In the genomic region with DNA sequence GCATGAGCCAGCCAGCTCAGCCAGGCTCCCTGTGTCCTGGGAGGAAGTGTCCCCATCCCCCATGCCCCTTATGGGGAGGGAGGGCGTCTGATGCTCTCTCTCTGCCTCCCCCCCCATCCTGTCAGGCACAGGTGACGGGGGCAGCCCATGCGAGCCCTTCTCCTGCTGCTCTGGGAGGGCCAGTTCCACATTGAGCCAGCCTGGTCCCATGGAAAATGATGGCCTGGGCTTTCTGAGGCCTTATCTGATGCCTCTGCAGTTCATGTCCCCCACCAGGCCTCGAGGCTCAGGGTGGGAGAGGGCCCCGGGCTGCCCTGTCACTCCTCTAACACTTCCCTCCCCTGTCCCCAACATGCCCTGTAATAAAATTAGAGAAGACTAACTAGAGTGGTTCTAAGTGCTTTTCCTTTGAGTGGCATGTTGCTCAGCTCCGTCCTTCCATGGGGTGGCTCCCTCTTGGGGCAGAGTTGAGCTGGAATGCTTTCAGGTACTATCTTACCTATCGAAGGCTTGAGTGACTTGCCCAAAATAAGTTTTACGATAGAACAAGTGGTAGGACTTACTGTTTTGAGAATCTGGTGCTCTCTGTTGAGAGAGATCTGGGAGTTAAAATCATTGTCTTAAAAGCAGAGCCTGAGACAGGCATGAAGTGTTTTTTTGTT, we compare ENCODE assay signal across 9 cellular contexts. TPM values are rescaled to one million over a fixed set of nuclear protein-coding genes. Genes with fewer than 3 reads are reported as not detected.
DNase-seq lines count a peak whose midpoint lies in the region; ATAC-seq and TF ChIP-seq lines count a peak whose summit lies in the region.
"Had no signal": no experiment of that assay in that cellular context is flagged by ENCODE, and none has a peak within 500 bp of the region (broad histone marks: within the 10 kb centered on the region; RNA-seq: fewer than 3 reads in every experiment).

No MANE protein-coding gene starts in this region.

- no peak for TF ChIP-seq CTCF in upper lobe of right lung (IDR thresholded peaks at IDR 0.05)

- no peaks in the 10 kb centered on the region for H3K27me3 Mint-ChIP-seq in activated CD4-positive, alpha-beta memory T cell treated with anti-CD3 and anti-CD28 coated beads, Interleukin-2, amount 10 ng/mL, durations not matched to agents 7 days and 5 days

- H3K36me3 ChIP-seq in upper lobe of right lung, result peaks cover 33% of the 10 kb centered on the region

- H3K9me3 ChIP-seq in upper lobe of right lung, result no peaks in the 10 kb centered on the region

- no peak overlapping the region for H3K27ac Mint-ChIP-seq in activated CD4-positive, alpha-beta memory T cell treated with anti-CD3 and anti-CD28 coated beads, Interleukin-2, amount 10 ng/mL, durations not matched to agents 7 days and 5 days

- intact Hi-C loops in cardiac septum (cut with DNase I), result loop anchor here (5.0 kb wide), 1 partner anchor 571 kb away; the partner anchor contains the start of gene RSRP1
- intact Hi-C loops in left ventricle myocardium superior (cut with micrococcal nuclease), result no loop called here
- intact Hi-C loops in upper lobe of right lung (cut with DNase I), result no loop called here

- CTCF ChIA-PET in activated CD4-positive, alpha-beta memory T cell treated with anti-CD3 and anti-CD28 coated beads, Interleukin-2, amount 10 ng/mL, durations not matched to agents 7 days and 5 days (lab: Charles Lee), result interaction anchor here (1.2 kb wide), 1 partner anchor 314 kb away, joined by 3 read pairs; no protein-coding TSS in a partner anchor

- peak; percentile 29 for DNase-seq in cardiac septum (ENCODE audit: low spot score)
- DNase-seq in left ventricle myocardium superior, result no peak
- DNase-seq in activated CD4-positive, alpha-beta memory T cell treated with anti-CD3 and anti-CD28 coated beads, Interleukin-2, amount 10 ng/mL, durations not matched to agents 7 days and 5 days, result no peak
- peak; percentile 39 for DNase-seq in left kidney (ENCODE audit: low read depth, low spot score)
- peak; percentile 57 for DNase-seq in upper lobe of right lung
- no peak for DNase-seq in stimulated activated CD4-positive, alpha-beta T cell treated with anti-CD3 and anti-CD28 coated beads, Interleukin-4, amount 100 ng/mL, for 1 hour
- no peak for DNase-seq in T-helper 9 cell
- DNase-seq in NOMO-1 treated with DMSO at 0.1 percent for 48 hours (lab: John Stamatoyannopoulos, UW; ENCODE audit: unreplicated experiment), result no peak
- DNase-seq: stimulated activated naive CD4-positive, alpha-beta T cell had no signal

- H3K4me3 ChIP-seq in upper lobe of right lung, result no peak overlapping the region

- peaks cover 38% of the 10 kb centered on the region for H3K4me1 Mint-ChIP-seq in activated CD4-positive, alpha-beta memory T cell treated with anti-CD3 and anti-CD28 coated beads, Interleukin-2, amount 10 ng/mL, durations not matched to agents 7 days and 5 days

- no peaks in the 10 kb centered on the region for H3K9me3 Mint-ChIP-seq in activated CD4-positive, alpha-beta memory T cell treated with anti-CD3 and anti-CD28 coated beads, Interleukin-2, amount 10 ng/mL, durations not matched to agents 7 days and 5 days

- ATAC-seq in left ventricle myocardium superior (no peak), upper lobe of right lung (no peak)

- H3K4me1 ChIP-seq in upper lobe of right lung, result peaks cover 30% of the 10 kb centered on the region

- peaks cover 7% of the 10 kb centered on the region for H3K36me3 Mint-ChIP-seq in activated CD4-positive, alpha-beta memory T cell treated with anti-CD3 and anti-CD28 coated beads, Interleukin-2, amount 10 ng/mL, durations not matched to agents 7 days and 5 days (ENCODE audit: low read depth)

- no peaks in the 10 kb centered on the region for H3K27me3 ChIP-seq in upper lobe of right lung

- H3K4me3 Mint-ChIP-seq in activated CD4-positive, alpha-beta memory T cell treated with anti-CD3 and anti-CD28 coated beads, Interleukin-2, amount 10 ng/mL, durations not matched to agents 7 days and 5 days, result peak overlapping the region; percentile 54

- POLR2A ChIA-PET in activated CD4-positive, alpha-beta memory T cell treated with anti-CD3 and anti-CD28 coated beads, Interleukin-2, amount 10 ng/mL, durations not matched to agents 7 days and 5 days (lab: Charles Lee), result no interaction called here

- H3K27ac ChIP-seq in upper lobe of right lung, result peak overlapping the region; percentile 89

RNA-seq across cellular contexts. Expression of gene MTFR1L, which starts 1.8 kb away (rescaled TPM):
- total RNA-seq in cardiac septum, result 187 TPM
- total RNA-seq in left ventricle myocardium superior, result 227 TPM
- 10 to 100 TPM; 36.6 to 37.7 TPM for total RNA-seq in activated CD4-positive, alpha-beta memory T cell treated with anti-CD3 and anti-CD28 coated beads, Interleukin-2, amount 10 ng/mL, durations not matched to agents 7 days and 5 days
- 46.0 TPM for total RNA-seq in upper lobe of right lung

RNA-seq across cellular contexts. Expression of gene SELENON, which starts 18.0 kb away (rescaled TPM):
- total RNA-seq in cardiac septum (53.0 TPM), left ventricle myocardium superior (46.3 TPM), upper lobe of right lung (95.9 TPM)
- 1 to 10 TPM; 5.9 to 6.0 TPM for total RNA-seq in activated CD4-positive, alpha-beta memory T cell treated with anti-CD3 and anti-CD28 coated beads, Interleukin-2, amount 10 ng/mL, durations not matched to agents 7 days and 5 days

RNA-seq across cellular contexts. Expression of gene AUNIP, which starts 41.3 kb away (rescaled TPM):
- total RNA-seq in cardiac septum (not detected), left ventricle myocardium superior (not detected), upper lobe of right lung (not detected)
- 1 to 10 TPM; 5.2 to 5.4 TPM for total RNA-seq in activated CD4-positive, alpha-beta memory T cell treated with anti-CD3 and anti-CD28 coated beads, Interleukin-2, amount 10 ng/mL, durations not matched to agents 7 days and 5 days

RNA-seq across cellular contexts. Expression of gene PAQR7, which starts 57.5 kb away (rescaled TPM):
- total RNA-seq in cardiac septum (2.4 TPM), left ventricle myocardium superior (2.0 TPM), upper lobe of right lung (10.8 TPM)
- 1 to 10 TPM; 1.4 TPM for total RNA-seq in activated CD4-positive, alpha-beta memory T cell treated with anti-CD3 and anti-CD28 coated beads, Interleukin-2, amount 10 ng/mL, durations not matched to agents 7 days and 5 days

Comparison
In these comparisons a context has a peak if more than half of its experiments do, and no peak if none do; other contexts are left out.
1. DNase-seq: peak in cardiac septum (single experiment), left kidney (single experiment) and upper lobe of right lung (single experiment); none in left ventricle myocardium superior (single experiment), activated CD4-positive, alpha-beta memory T cell treated with anti-CD3 and anti-CD28 coated beads, Interleukin-2, amount 10 ng/mL, durations not matched to agents 7 days and 5 days (single experiment), stimulated activated CD4-positive, alpha-beta T cell treated with anti-CD3 and anti-CD28 coated beads, Interleukin-4, amount 100 ng/mL, for 1 hour (single experiment), T-helper 9 cell (single experiment) and NOMO-1 treated with DMSO at 0.1 percent for 48 hours (single experiment).